In the genomic region with DNA sequence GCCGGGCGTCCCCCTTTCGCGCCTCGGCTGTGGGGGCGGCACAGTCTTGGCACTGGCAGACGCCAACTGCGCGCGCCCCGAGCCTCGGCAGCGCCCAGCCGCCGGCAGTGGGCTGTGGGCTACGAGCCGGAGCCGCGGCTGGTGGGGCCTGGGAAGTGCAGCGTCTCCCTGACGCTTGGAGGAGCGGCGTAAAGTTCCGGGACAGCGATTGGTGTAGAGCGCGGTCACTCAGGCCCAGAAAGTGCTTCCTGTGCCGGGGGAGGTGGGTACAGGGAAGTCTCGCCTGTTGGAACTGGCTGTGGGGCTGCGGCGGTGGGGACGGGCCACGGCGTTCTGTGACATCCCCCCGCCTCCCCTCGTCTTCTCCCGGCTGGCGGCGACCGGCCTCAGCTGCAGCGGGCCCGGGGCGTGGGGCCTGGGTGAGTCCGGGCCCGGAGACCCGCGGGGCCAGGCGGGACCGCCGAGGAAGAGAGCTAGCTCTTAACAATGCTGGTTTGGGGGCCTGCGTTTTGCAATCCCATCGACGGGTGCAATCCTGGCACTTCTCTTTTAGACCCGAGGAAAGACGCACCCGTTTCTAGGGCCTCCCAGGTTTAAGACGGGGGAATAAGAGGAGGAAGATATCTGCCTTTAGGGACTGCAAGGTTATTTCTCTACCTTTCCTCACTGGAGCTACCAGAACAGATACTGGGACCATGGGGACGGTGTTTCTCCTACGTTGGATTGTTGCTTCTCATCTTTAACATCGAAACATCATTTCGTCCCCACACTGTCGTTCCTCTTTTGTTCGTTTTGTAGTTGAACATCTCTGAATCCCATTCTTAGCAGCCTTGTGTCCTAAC, we compare ENCODE assay signal across 1 cellular context.
TF ChIP-seq lines count a peak whose summit lies in the region.

Gene RWDD4 (minus strand): TSS at position 157 of the 842 bp plus-strand sequence. CDS start 233 bp downstream, outside the sequence.
Gene TRAPPC11 (plus strand): TSS at position 265 of the 842 bp plus-strand sequence. CDS start 4,575 bp downstream, outside the sequence.

TF ChIP-seq in K562, 482 proteins besides CTCF, POLR2A, EP300 and RAD21 (continued from another document and continues in another):
- TF ChIP-seq RNF219 (CRISPR knock-in tag; IDR thresholded peaks at IDR 0.05) (no peak), ZSCAN32 (CRISPR knock-in tag; IDR thresholded peaks at IDR 0.05) (no peak), JUND (IDR thresholded peaks at IDR 0.05; ENCODE audit: borderline replicate concordance, low read depth, low read length) (0 out of 2 replicates have a peak, but pooled peaks have one; percentile 7), JUND (tag; IDR thresholded peaks at IDR 0.05; ENCODE audit: borderline replicate concordance, low read depth, low read length) (no peak), HBP1 (CRISPR knock-in tag; IDR thresholded peaks at IDR 0.05) (no peak), ZNF407 (IDR thresholded peaks at IDR 0.05; ENCODE audit: low read depth) (no peak), NR2F6 (CRISPR knock-in tag; IDR thresholded peaks at IDR 0.05) (no peak), RFX7 (CRISPR knock-in tag; IDR thresholded peaks at IDR 0.05) (no peak), SP1 (CRISPR knock-in tag; IDR thresholded peaks at IDR 0.05) (peak; percentile 56; the same call in 1 of the 2 replicates), NR4A1 (CRISPR knock-in tag; IDR thresholded peaks at IDR 0.05) (no peak), NR4A1 (tag; IDR thresholded peaks at IDR 0.05) (no peak), RCOR1 (IDR thresholded peaks at IDR 0.05; ENCODE audit: borderline replicate concordance in 1 of 2, low read depth in 2 of 2, low read length in 2 of 2) (no peak), BRCA1 (IDR thresholded peaks at IDR 0.05) (no peak), BRCA1 (CRISPR knock-in tag; IDR thresholded peaks at IDR 0.05) (no peak), ELF2 (CRISPR knock-in tag; IDR thresholded peaks at IDR 0.05) (no peak), HNRNPUL1 (IDR thresholded peaks at IDR 0.05; ENCODE audit: low read length) (no peak), ZNF778 (CRISPR knock-in tag; IDR thresholded peaks at IDR 0.05) (no peak), HEY1 (CRISPR knock-in tag; IDR thresholded peaks at IDR 0.05; ENCODE audit: borderline replicate concordance) (no peak), NUFIP1 (IDR thresholded peaks at IDR 0.05; ENCODE audit: partially characterized antibody) (no peak), MXI1 (IDR thresholded peaks at IDR 0.05; ENCODE audit: low read depth, low read length) (no peak), ZNF347 (CRISPR knock-in tag; IDR thresholded peaks at IDR 0.05; ENCODE audit: low read depth) (no peak), TFAM (CRISPR knock-in tag; conservative IDR thresholded peaks at IDR 0.05) (no peak), ZNF57 (CRISPR knock-in tag; IDR thresholded peaks at IDR 0.05) (no peak), ILK (tag; IDR thresholded peaks at IDR 0.05; ENCODE audit: borderline replicate concordance, low read depth) (no peak), KAT8 (IDR thresholded peaks at IDR 0.05; ENCODE audit: low read depth) (no peak), ARID2 (IDR thresholded peaks at IDR 0.05) (no peak), ZNF224 (CRISPR knock-in tag; IDR thresholded peaks at IDR 0.05) (no peak), NRF1 (conservative IDR thresholded peaks at IDR 0.05 in 1 of 2, IDR thresholded peaks at IDR 0.05 in 1 of 2) (peak; percentile 48 to 62), ZNF134 (CRISPR knock-in tag; conservative IDR thresholded peaks at IDR 0.05) (no peak), ARNT (IDR thresholded peaks at IDR 0.05) (no peak), JUNB (CRISPR knock-in tag; conservative IDR thresholded peaks at IDR 0.05) (no peak), ZBTB33 (CRISPR knock-in tag; IDR thresholded peaks at IDR 0.05) (no peak), ARHGAP35 (IDR thresholded peaks at IDR 0.05; ENCODE audit: partially characterized antibody) (no peak)
- TF ChIP-seq, protein P1, sequence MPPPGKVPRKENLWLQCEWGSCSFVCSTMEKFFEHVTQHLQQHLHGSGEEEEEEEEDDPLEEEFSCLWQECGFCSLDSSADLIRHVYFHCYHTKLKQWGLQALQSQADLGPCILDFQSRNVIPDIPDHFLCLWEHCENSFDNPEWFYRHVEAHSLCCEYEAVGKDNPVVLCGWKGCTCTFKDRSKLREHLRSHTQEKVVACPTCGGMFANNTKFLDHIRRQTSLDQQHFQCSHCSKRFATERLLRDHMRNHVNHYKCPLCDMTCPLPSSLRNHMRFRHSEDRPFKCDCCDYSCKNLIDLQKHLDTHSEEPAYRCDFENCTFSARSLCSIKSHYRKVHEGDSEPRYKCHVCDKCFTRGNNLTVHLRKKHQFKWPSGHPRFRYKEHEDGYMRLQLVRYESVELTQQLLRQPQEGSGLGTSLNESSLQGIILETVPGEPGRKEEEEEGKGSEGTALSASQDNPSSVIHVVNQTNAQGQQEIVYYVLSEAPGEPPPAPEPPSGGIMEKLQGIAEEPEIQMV (tag; conservative IDR thresholded peaks at IDR 0.05; ENCODE audit: low read depth): no peak
- TF ChIP-seq, protein P2, sequence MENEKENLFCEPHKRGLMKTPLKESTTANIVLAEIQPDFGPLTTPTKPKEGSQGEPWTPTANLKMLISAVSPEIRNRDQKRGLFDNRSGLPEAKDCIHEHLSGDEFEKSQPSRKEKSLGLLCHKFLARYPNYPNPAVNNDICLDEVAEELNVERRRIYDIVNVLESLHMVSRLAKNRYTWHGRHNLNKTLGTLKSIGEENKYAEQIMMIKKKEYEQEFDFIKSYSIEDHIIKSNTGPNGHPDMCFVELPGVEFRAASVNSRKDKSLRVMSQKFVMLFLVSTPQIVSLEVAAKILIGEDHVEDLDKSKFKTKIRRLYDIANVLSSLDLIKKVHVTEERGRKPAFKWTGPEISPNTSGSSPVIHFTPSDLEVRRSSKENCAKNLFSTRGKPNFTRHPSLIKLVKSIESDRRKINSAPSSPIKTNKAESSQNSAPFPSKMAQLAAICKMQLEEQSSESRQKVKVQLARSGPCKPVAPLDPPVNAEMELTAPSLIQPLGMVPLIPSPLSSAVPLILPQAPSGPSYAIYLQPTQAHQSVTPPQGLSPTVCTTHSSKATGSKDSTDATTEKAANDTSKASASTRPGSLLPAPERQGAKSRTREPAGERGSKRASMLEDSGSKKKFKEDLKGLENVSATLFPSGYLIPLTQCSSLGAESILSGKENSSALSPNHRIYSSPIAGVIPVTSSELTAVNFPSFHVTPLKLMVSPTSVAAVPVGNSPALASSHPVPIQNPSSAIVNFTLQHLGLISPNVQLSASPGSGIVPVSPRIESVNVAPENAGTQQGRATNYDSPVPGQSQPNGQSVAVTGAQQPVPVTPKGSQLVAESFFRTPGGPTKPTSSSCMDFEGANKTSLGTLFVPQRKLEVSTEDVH (IDR thresholded peaks at IDR 0.05; ENCODE audit: low read depth, partially characterized antibody): no peak
- TF ChIP-seq, protein P3, sequence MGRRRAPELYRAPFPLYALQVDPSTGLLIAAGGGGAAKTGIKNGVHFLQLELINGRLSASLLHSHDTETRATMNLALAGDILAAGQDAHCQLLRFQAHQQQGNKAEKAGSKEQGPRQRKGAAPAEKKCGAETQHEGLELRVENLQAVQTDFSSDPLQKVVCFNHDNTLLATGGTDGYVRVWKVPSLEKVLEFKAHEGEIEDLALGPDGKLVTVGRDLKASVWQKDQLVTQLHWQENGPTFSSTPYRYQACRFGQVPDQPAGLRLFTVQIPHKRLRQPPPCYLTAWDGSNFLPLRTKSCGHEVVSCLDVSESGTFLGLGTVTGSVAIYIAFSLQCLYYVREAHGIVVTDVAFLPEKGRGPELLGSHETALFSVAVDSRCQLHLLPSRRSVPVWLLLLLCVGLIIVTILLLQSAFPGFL (CRISPR knock-in tag; IDR thresholded peaks at IDR 0.05): no peak
- TF ChIP-seq, protein P4, sequence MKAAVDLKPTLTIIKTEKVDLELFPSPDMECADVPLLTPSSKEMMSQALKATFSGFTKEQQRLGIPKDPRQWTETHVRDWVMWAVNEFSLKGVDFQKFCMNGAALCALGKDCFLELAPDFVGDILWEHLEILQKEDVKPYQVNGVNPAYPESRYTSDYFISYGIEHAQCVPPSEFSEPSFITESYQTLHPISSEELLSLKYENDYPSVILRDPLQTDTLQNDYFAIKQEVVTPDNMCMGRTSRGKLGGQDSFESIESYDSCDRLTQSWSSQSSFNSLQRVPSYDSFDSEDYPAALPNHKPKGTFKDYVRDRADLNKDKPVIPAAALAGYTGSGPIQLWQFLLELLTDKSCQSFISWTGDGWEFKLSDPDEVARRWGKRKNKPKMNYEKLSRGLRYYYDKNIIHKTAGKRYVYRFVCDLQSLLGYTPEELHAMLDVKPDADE (conservative IDR thresholded peaks at IDR 0.05; ENCODE audit: control insufficient read depth, low read depth, low read length): peak; percentile 55; the same call in 1 of the 2 replicates
